Comparison of ENCODE assay signal across 25 cellular contexts in the genomic region with DNA sequence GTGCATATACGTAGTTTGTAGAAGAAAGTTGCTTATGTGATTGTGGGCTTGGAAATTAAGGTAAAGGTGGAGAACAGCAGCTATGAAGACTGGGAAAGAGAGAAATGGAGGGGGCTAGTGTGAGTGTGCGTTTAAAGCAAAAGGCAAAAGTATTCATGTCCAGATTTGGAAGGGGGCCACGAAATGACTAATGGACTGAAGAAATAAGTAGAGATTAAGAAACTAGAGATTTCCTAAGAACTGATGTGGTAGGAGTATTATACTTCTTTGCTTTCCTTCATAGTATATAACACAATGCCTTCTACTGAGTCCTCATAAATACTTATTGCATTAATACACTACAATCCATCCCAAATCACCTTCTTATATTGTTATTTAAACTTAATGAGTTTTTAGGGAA.
A peak's percentile ranks its signal among the peaks of the same experiment; 100 is the strongest.
DNase-seq lines count a peak whose midpoint lies in the region; ATAC-seq and TF ChIP-seq lines count a peak whose summit lies in the region.
"Had no signal": no experiment of that assay in that cellular context is flagged by ENCODE, and none has a peak within 500 bp of the region (broad histone marks: within the 10 kb centered on the region; RNA-seq: fewer than 3 reads in every experiment).

No MANE protein-coding gene starts in this region.

- ATAC-seq in HG02759 (IDR thresholded peaks at IDR 0.05; ENCODE audit: unreplicated experiment) (no peak), GM18858 (IDR thresholded peaks at IDR 0.05; ENCODE audit: unreplicated experiment) (no peak)
- ATAC-seq: mucosa of descending colon had no signal

- H2AFZ ChIP-seq in GM23248 = no peak overlapping the region
- H2AFZ ChIP-seq in fibroblast of lung (ENCODE audit: low read length) = no peak overlapping the region
- H2AFZ ChIP-seq: hepatocyte had no signal

- WGBS in GM23248 (ENCODE audit: low coverage in 1 of 2, low lambda C conversion rate in 2 of 2, missing lambda C conversion rate in 2 of 2), 2 experiments = 42 to 48% methylated on average over 3 of the region's 3 CpGs

- H3K27me3 ChIP-seq in GM23248 (replicated peaks; ENCODE audit: insufficient read depth) (no peaks in the 10 kb centered on the region), fibroblast of lung (ENCODE audit: control insufficient read depth, insufficient read depth, low read length) (no peaks in the 10 kb centered on the region)
- H3K27me3 ChIP-seq: esophagus squamous epithelium, hepatocyte, SJCRH30, tibial nerve had no signal

- H3K4me2 ChIP-seq in GM23248 (ENCODE audit: unreplicated experiment) (no peak overlapping the region), fibroblast of lung (ENCODE audit: extremely low read depth, insufficient read depth, low read length) (no peak overlapping the region)
- H3K4me2 ChIP-seq: hepatocyte had no signal

- no peaks in the 10 kb centered on the region for H3K4me1 ChIP-seq in GM23248 (ENCODE audit: insufficient read depth)
- H3K4me1 ChIP-seq in fibroblast of lung (ENCODE audit: control insufficient read depth, extremely low read depth, insufficient read depth, low read length) = no peaks in the 10 kb centered on the region
- H3K4me1 ChIP-seq: esophagus squamous epithelium, SJCRH30, tibial nerve had no signal

- no peaks in the 10 kb centered on the region for H4K20me1 ChIP-seq in GM23248 (ENCODE audit: insufficient read depth)
- H4K20me1 ChIP-seq in fibroblast of lung (ENCODE audit: control insufficient read depth, extremely low read depth, insufficient read depth, low read length) = no peaks in the 10 kb centered on the region

- no peak for TF ChIP-seq CTCF in fibroblast of lung (conservative IDR thresholded peaks at IDR 0.05 in 1 of 2, IDR thresholded peaks at IDR 0.05 in 1 of 2; ENCODE audit: low read depth in 1 of 2, low read length in 2 of 2)

- no peaks in the 10 kb centered on the region for H3K9me2 ChIP-seq in GM23248 (ENCODE audit: insufficient read depth)

- in situ Hi-C loops in GM23248 (cut with MboI) = no loop called here

- H3F3A ChIP-seq in GM23248 (ENCODE audit: insufficient read depth) = no peaks in the 10 kb centered on the region

- H3K4me3 ChIP-seq in GM23248 = no peak overlapping the region
- H3K4me3 ChIP-seq in fibroblast of lung (replicated peaks in 1 of 4; ENCODE audit: control extremely low read depth in 1 of 4, insufficient read depth in 1 of 4, low read depth in 3 of 4, low read length in 4 of 4) = no peak overlapping the region
- H3K4me3 ChIP-seq: esophagus squamous epithelium, hepatocyte, mucosa of descending colon, SJCRH30, tibial nerve had no signal

- no peaks in the 10 kb centered on the region for H3K9me3 ChIP-seq in GM23248 (ENCODE audit: low read depth)
- no peaks in the 10 kb centered on the region for H3K9me3 ChIP-seq in fibroblast of lung (ENCODE audit: control insufficient read depth, insufficient read depth, low read depth, low read length)
- H3K9me3 ChIP-seq: esophagus squamous epithelium, mucosa of descending colon, SJCRH30 had no signal

- DNase-seq in GM23248 = peak; percentile 70
- DNase-seq in NCI-H226 = peak; percentile 56
- peak; percentile 65 to 84 for DNase-seq in fibroblast of lung (ENCODE audit: low read depth in 2 of 2)
- peak; percentile 10 for DNase-seq in non-pigmented ciliary epithelial cell (ENCODE audit: low read depth)
- DNase-seq in medulla oblongata (ENCODE audit: extremely low spot score) = no peak
- no peak for DNase-seq in OCI-M1 (lab: John Stamatoyannopoulos, UW)
- DNase-seq: activated CD4-positive, alpha-beta T cell treated with anti-CD3 and anti-CD28 coated beads, Interleukin-2, amount 50 U/mL, for 48 hours; activated naive CD8-positive, alpha-beta T cell treated with anti-CD3 and anti-CD28 coated beads, Interleukin-2, amount 10 ng/mL, durations not matched to agents 7 days and 5 days; CD4-positive, alpha-beta T cell; cortex of kidney; endodermal cell; esophagus squamous epithelium; Kasumi-1; NCI-H1092 treated with DMSO at 0.1 percent for 48 hours; NCI-H2029; NCI-H345; NCI-H774; SJCRH30; stimulated activated CD4-positive, alpha-beta T cell treated with anti-CD3 and anti-CD28 coated beads, Interleukin-12 subunit alpha, Interleukin-12 subunit beta, amount 100 ng/mL, for 4 hours; stimulated activated CD4-positive, alpha-beta T cell treated with anti-CD3 and anti-CD28 coated beads, Interleukin-4, amount 100 ng/mL, for 4 hours had no signal

- H3K27ac ChIP-seq in GM23248 (no peak overlapping the region), fibroblast of lung (ENCODE audit: insufficient read depth, low read length) (no peak overlapping the region)
- H3K27ac ChIP-seq: esophagus squamous epithelium, hepatocyte, SJCRH30, tibial nerve had no signal

- H3K36me3 ChIP-seq in GM23248 (ENCODE audit: low read depth) = no peaks in the 10 kb centered on the region
- no peaks in the 10 kb centered on the region for H3K36me3 ChIP-seq in fibroblast of lung (ENCODE audit: control insufficient read depth, insufficient read depth, low read length)
- H3K36me3 ChIP-seq: esophagus squamous epithelium, SJCRH30, tibial nerve had no signal

- no peaks in the 10 kb centered on the region for H3K79me2 ChIP-seq in GM23248 (ENCODE audit: insufficient read depth)
- H3K79me2 ChIP-seq in fibroblast of lung (ENCODE audit: control insufficient read depth, insufficient read depth, low read length) = no peaks in the 10 kb centered on the region
- H3K79me2 ChIP-seq: hepatocyte had no signal

- H3K9ac ChIP-seq in GM23248 (no peak overlapping the region), fibroblast of lung (ENCODE audit: insufficient read depth, low read length) (no peak overlapping the region)

Comparison
In these comparisons a context has a peak if more than half of its experiments do, and no peak if none do; other contexts are left out.
1. DNase-seq: peak in GM23248 (single experiment), NCI-H226 (single experiment), fibroblast of lung (2 of 2) and non-pigmented ciliary epithelial cell (single experiment); none in medulla oblongata (single experiment) and OCI-M1 (single experiment).